11 cellular contexts compared by ENCODE assay signal in the genomic region with DNA sequence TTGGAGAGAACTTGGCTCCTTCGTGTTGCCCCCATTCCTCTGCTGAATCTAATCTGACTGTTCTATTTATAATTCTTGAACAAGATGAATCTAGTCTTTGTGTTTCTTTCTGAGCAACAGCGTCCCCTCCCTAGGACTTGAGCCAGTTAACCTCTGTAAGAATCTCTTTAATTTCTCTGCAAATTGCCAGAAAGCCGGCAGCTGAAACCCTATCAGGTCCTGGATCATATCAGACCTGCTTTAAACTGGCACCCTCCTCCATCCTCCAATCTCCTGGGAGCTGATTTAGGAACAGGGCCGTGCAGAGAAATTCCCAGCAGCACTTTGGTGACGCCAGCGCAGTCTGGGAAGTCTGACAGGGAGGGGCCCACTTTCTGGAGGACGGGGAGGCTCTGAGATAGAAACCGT.
DNase-seq lines count a peak whose midpoint lies in the region; TF ChIP-seq lines count a peak whose summit lies in the region.
"Had no signal": no experiment of that assay in that cellular context is flagged by ENCODE, and none has a peak within 500 bp of the region (broad histone marks: within the 10 kb centered on the region; RNA-seq: fewer than 3 reads in every experiment).

No MANE protein-coding gene starts in this region.

- H3K27ac Mint-ChIP-seq in activated naive CD4-positive, alpha-beta T cell treated with anti-CD3 and anti-CD28 coated beads for 36 hours = no peak overlapping the region
- H3K27ac Mint-ChIP-seq: activated naive CD8-positive, alpha-beta T cell; CD4-positive, CD25-positive, alpha-beta regulatory T cell had no signal

- TF ChIP-seq EP300 in sigmoid colon (IDR thresholded peaks at IDR 0.05) = peak; percentile 57 to 94 (median 82)

- intact Hi-C loops in sigmoid colon (cut with DNase I) = loop anchor here (1.0 to 5.0 kb wide), 5 partner anchors 19 to 461 kb away; no protein-coding TSS in a partner anchor
- intact Hi-C loops in activated naive CD4-positive, alpha-beta T cell treated with anti-CD3 and anti-CD28 coated beads for 36 hours (cut with micrococcal nuclease) = no loop called here

- no peak overlapping the region for H3K4me3 Mint-ChIP-seq in activated naive CD4-positive, alpha-beta T cell treated with anti-CD3 and anti-CD28 coated beads for 36 hours
- H3K4me3 Mint-ChIP-seq: activated naive CD8-positive, alpha-beta T cell; CD4-positive, CD25-positive, alpha-beta regulatory T cell had no signal

- H3K4me1 ChIP-seq in BE2C (peaks cover 17% of the 10 kb centered on the region), sigmoid colon (peaks cover 0 to 37% (median 32%) of the 10 kb centered on the region in 4 donors)

- H3K4me3 ChIP-seq in BE2C (ENCODE audit: low read depth, low read length) (0 out of 2 replicates have a peak overlapping the region, but pooled peaks have one; percentile 9), sigmoid colon (peak overlapping the region in 1 of 4 donors; percentile 7)

- TF ChIP-seq CTCF in BE2C (IDR thresholded peaks at IDR 0.05; ENCODE audit: low read depth, low read length) = peak; percentile 30
- TF ChIP-seq CTCF in sigmoid colon (IDR thresholded peaks at IDR 0.05) = no peak

- 70 to 72% methylated on average over 8 of the region's 8 CpGs for WGBS in sigmoid colon, 2 donors

- H3K36me3 Mint-ChIP-seq in activated naive CD4-positive, alpha-beta T cell treated with anti-CD3 and anti-CD28 coated beads for 36 hours (ENCODE audit: low read depth) = no peaks in the 10 kb centered on the region

- CTCF ChIA-PET in activated naive CD4-positive, alpha-beta T cell treated with anti-CD3 and anti-CD28 coated beads for 36 hours (lab: Charles Lee) = no interaction called here

- H3K27me3 ChIP-seq in BE2C (no peaks in the 10 kb centered on the region), layer of hippocampus (ENCODE audit: control insufficient read depth, insufficient read depth, low read length) (no peaks in the 10 kb centered on the region), sigmoid colon (no peaks in the 10 kb centered on the region)

- peaks cover 3% of the 10 kb centered on the region for H3K27me3 Mint-ChIP-seq in activated naive CD4-positive, alpha-beta T cell treated with anti-CD3 and anti-CD28 coated beads for 36 hours (ENCODE audit: low read depth)

- H3K27ac ChIP-seq in cingulate gyrus (ENCODE audit: low read depth, low read length) = peak overlapping the region; percentile 62
- peak overlapping the region; percentile 87 for H3K27ac ChIP-seq in layer of hippocampus (ENCODE audit: low read depth, low read length)
- peak overlapping the region; percentile 82 to 89 (median 86) for H3K27ac ChIP-seq in sigmoid colon
- H3K27ac ChIP-seq: VCaP had no signal

- DNase-seq in BE2C = peak; percentile 83
- DNase-seq in sigmoid colon = peak; percentile 94
- DNase-seq in DMS53 treated with DMSO at 0.1 percent for 48 hours (lab: John Stamatoyannopoulos, UW; ENCODE audit: unreplicated experiment) = no peak
- DNase-seq in activated naive CD4-positive, alpha-beta T cell treated with anti-CD3 and anti-CD28 coated beads for 36 hours = no peak
- no peak for DNase-seq in DMS79 treated with DMSO at 0.1 percent for 48 hours (lab: John Stamatoyannopoulos, UW)
- DNase-seq in NCI-H2196 (lab: John Stamatoyannopoulos, UW; ENCODE audit: unreplicated experiment) = no peak
- DNase-seq: CD4-positive, CD25-positive, alpha-beta regulatory T cell had no signal

- H3K9me3 ChIP-seq in BE2C (no peaks in the 10 kb centered on the region), sigmoid colon (peaks cover 0 to 5% (median 1%) of the 10 kb centered on the region in 4 donors)

- H3K4me1 Mint-ChIP-seq in activated naive CD4-positive, alpha-beta T cell treated with anti-CD3 and anti-CD28 coated beads for 36 hours (ENCODE audit: low read depth) = no peaks in the 10 kb centered on the region
- H3K4me1 Mint-ChIP-seq: CD4-positive, CD25-positive, alpha-beta regulatory T cell had no signal

- no peak for TF ChIP-seq POLR2A in sigmoid colon (IDR thresholded peaks at IDR 0.05)

- H3K36me3 ChIP-seq in BE2C (no peaks in the 10 kb centered on the region), sigmoid colon (no peaks in the 10 kb centered on the region)

- H3K9me3 Mint-ChIP-seq in activated naive CD4-positive, alpha-beta T cell treated with anti-CD3 and anti-CD28 coated beads for 36 hours = peaks cover 6% of the 10 kb centered on the region

Comparison
In these comparisons a context has a peak if more than half of its experiments do, and no peak if none do; other contexts are left out.
1. DNase-seq: peak in BE2C (single experiment) and sigmoid colon (single experiment); none in DMS53 treated with DMSO at 0.1 percent for 48 hours (single experiment), activated naive CD4-positive, alpha-beta T cell treated with anti-CD3 and anti-CD28 coated beads for 36 hours (single experiment), DMS79 treated with DMSO at 0.1 percent for 48 hours (single experiment) and NCI-H2196 (single experiment).
2. Peak in every context shown above with its lines, with median percentiles within 50 percentile points of each other: H3K27ac ChIP-seq.